ENCODE assay signal across 2 cellular contexts in the genomic region with DNA sequence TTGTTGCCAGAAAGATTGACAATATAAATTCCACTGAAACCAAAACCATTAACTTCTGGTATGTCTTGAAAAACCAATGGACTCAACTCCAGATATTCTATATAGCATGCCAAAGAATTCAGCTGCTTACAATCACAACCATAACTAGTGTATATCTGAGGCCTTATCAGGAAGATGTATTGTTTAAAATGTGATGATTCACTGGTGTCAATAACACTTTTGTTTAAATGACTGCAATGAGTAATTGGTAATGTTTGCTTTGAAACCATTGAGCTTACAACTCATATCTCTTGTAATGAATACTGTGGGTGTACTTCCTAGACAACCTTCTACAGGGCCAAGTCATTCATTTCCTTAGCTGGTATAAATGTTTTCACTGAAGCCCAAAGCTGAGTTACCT.
TF ChIP-seq lines count a peak whose summit lies in the region.

No MANE protein-coding gene starts in this region.

TF ChIP-seq in HepG2, 621 proteins besides CTCF, POLR2A, EP300 and RAD21 (continued from another document):
- TF ChIP-seq ZFP62 (CRISPR knock-in tag; IDR thresholded peaks at IDR 0.05), result no peak

TF ChIP-seq in SK-N-SH treated with all-trans-retinoic acid at 6 μM for 48 hours, 23 proteins besides CTCF, POLR2A, EP300 and RAD21:
- TF ChIP-seq, protein P1, sequence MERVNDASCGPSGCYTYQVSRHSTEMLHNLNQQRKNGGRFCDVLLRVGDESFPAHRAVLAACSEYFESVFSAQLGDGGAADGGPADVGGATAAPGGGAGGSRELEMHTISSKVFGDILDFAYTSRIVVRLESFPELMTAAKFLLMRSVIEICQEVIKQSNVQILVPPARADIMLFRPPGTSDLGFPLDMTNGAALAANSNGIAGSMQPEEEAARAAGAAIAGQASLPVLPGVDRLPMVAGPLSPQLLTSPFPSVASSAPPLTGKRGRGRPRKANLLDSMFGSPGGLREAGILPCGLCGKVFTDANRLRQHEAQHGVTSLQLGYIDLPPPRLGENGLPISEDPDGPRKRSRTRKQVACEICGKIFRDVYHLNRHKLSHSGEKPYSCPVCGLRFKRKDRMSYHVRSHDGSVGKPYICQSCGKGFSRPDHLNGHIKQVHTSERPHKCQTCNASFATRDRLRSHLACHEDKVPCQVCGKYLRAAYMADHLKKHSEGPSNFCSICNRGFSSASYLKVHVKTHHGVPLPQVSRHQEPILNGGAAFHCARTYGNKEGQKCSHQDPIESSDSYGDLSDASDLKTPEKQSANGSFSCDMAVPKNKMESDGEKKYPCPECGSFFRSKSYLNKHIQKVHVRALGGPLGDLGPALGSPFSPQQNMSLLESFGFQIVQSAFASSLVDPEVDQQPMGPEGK (CRISPR knock-in tag; IDR thresholded peaks at IDR 0.05; ENCODE audit: borderline replicate concordance), result no peak
- no peak for TF ChIP-seq ZFP3 (CRISPR knock-in tag; IDR thresholded peaks at IDR 0.05)
- TF ChIP-seq OSR1 (CRISPR knock-in tag; IDR thresholded peaks at IDR 0.05), result no peak
- TF ChIP-seq ZFP30 (CRISPR knock-in tag; IDR thresholded peaks at IDR 0.05), result no peak
- no peak for TF ChIP-seq ZNF70 (CRISPR knock-in tag; IDR thresholded peaks at IDR 0.05)
- TF ChIP-seq RARB (CRISPR knock-in tag; IDR thresholded peaks at IDR 0.05), result no peak
- no peak for TF ChIP-seq CSDC2 (CRISPR knock-in tag; IDR thresholded peaks at IDR 0.05)
- TF ChIP-seq, protein P2, sequence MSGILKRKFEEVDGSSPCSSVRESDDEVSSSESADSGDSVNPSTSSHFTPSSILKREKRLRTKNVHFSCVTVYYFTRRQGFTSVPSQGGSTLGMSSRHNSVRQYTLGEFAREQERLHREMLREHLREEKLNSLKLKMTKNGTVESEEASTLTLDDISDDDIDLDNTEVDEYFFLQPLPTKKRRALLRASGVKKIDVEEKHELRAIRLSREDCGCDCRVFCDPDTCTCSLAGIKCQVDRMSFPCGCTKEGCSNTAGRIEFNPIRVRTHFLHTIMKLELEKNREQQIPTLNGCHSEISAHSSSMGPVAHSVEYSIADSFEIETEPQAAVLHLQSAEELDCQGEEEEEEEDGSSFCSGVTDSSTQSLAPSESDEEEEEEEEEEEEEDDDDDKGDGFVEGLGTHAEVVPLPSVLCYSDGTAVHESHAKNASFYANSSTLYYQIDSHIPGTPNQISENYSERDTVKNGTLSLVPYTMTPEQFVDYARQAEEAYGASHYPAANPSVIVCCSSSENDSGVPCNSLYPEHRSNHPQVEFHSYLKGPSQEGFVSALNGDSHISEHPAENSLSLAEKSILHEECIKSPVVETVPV (CRISPR knock-in tag; IDR thresholded peaks at IDR 0.05), result no peak
- TF ChIP-seq, protein P3, sequence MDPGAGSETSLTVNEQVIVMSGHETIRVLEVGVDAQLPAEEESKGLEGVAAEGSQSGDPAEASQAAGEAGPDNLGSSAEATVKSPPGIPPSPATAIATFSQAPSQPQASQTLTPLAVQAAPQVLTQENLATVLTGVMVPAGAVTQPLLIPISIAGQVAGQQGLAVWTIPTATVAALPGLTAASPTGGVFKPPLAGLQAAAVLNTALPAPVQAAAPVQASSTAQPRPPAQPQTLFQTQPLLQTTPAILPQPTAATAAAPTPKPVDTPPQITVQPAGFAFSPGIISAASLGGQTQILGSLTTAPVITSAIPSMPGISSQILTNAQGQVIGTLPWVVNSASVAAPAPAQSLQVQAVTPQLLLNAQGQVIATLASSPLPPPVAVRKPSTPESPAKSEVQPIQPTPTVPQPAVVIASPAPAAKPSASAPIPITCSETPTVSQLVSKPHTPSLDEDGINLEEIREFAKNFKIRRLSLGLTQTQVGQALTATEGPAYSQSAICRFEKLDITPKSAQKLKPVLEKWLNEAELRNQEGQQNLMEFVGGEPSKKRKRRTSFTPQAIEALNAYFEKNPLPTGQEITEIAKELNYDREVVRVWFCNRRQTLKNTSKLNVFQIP (CRISPR knock-in tag; IDR thresholded peaks at IDR 0.05; ENCODE audit: borderline replicate concordance, low read depth), result no peak
